In genomic region chr19:15256708-15257331, GRCh38 we compare ENCODE assay signal across 25 cellular contexts. TPM values are rescaled to one million over a fixed set of nuclear protein-coding genes. Genes with fewer than 3 reads are reported as not detected.
"Had no signal": no experiment of that assay in that cellular context is flagged by ENCODE, and none has a peak within 500 bp of the region (broad histone marks: within the 10 kb centered on the region; RNA-seq: fewer than 3 reads in every experiment).

No MANE protein-coding gene starts in this region.

- H3K4me3 ChIP-seq: colonic mucosa, gastrocnemius medialis, lung, mucosa of descending colon, prostate gland, right atrium auricular region, skin epidermis, spleen, thoracic aorta, transverse colon, upper lobe of right lung, uterus had no signal

- H3K4me1 ChIP-seq: colonic mucosa had no signal

- ATAC-seq: esophagus mucosa; gastrocnemius medialis; mucosa of descending colon; natural killer cell treated with Interleukin-12 subunit alpha and Interleukin-12 subunit beta and Interleukin-15 and Interleukin-18, amount 100 ng/mL, for 72 hours; stimulated activated memory B cell treated with anti-CD40 and anti-IgM and Interleukin-4, amounts not matched to agents 10 μg/mL and 1 μg/mL and 100 μg/mL, for 72 hours; upper lobe of right lung had no signal

- H3K27me3 ChIP-seq: colonic mucosa, gastrocnemius medialis, right atrium auricular region, spleen, transverse colon, upper lobe of right lung, uterus had no signal

- H3K9me3 ChIP-seq: colonic mucosa, gastrocnemius medialis, mucosa of descending colon, prostate gland, right atrium auricular region, spleen, thoracic aorta, transverse colon, upper lobe of right lung, uterus had no signal

- FAIRE-seq: keratinocyte had no signal

- H3K36me3 ChIP-seq: uterus had no signal

- H3K27ac ChIP-seq: colonic mucosa, epithelial cell of prostate, gastrocnemius medialis, prostate gland, right atrium auricular region, spleen, transverse colon, upper lobe of right lung, uterus had no signal

- DNase-seq: colonic mucosa; effector CD8-positive, alpha-beta T cell; endodermal cell; foreskin fibroblast; gastrocnemius medialis; head of caudate nucleus; mucosa of descending colon; naive B cell; spleen; stimulated activated CD4-positive, alpha-beta T cell treated with anti-CD3 and anti-CD28 coated beads, Interleukin-4, amount 100 ng/mL, for 4 hours; transverse colon; upper lobe of right lung; uterus had no signal

RNA-seq across cellular contexts. Expression of gene EPHX3, which starts 24.6 kb away (rescaled TPM):
- total RNA-seq: gastrocnemius medialis, glomerular endothelial cell, osteocyte, transverse colon had no signal

RNA-seq across cellular contexts. Expression of gene NOTCH3, which starts 56.0 kb away (rescaled TPM):
- total RNA-seq: natural killer cell treated with Interleukin-12 subunit alpha and Interleukin-12 subunit beta and Interleukin-15 and Interleukin-18, amount 100 ng/mL, for 72 hours had no signal
